24 cellular contexts compared by ENCODE assay signal in genomic region chr2:241855245-241855887, GRCh38. TPM values are rescaled to one million over a fixed set of nuclear protein-coding genes. Genes with fewer than 3 reads are reported as not detected.
A peak's percentile ranks its signal among the peaks of the same experiment; 100 is the strongest.
DNase-seq lines count a peak whose midpoint lies in the region; ATAC-seq and TF ChIP-seq lines count a peak whose summit lies in the region.
"Had no signal": no experiment of that assay in that cellular context is flagged by ENCODE, and none has a peak within 500 bp of the region (broad histone marks: within the 10 kb centered on the region; RNA-seq: fewer than 3 reads in every experiment).

No MANE protein-coding gene starts in this region.

- H3K4me3 ChIP-seq in BE2C (ENCODE audit: low read depth, low read length): no peak overlapping the region
- H3K4me3 ChIP-seq in CD4-positive, alpha-beta memory T cell (ENCODE audit: low read length in 2 of 2): no peak overlapping the region
- H3K4me3 ChIP-seq in effector memory CD4-positive, alpha-beta T cell (ENCODE audit: insufficient read depth, low read depth, low read length, poor library complexity, severe bottlenecking): no peak overlapping the region
- H3K4me3 ChIP-seq: body of pancreas, HAP-1 had no signal

- H3K27ac Mint-ChIP-seq in CD4-positive, alpha-beta memory T cell: peak overlapping the region in 2 of 7 donors; percentile 58 to 80
- peak overlapping the region; percentile 87 to 93 for H3K27ac Mint-ChIP-seq in effector memory CD8-positive, alpha-beta T cell
- H3K27ac Mint-ChIP-seq in natural killer cell: no peak overlapping the region
- H3K27ac Mint-ChIP-seq: progenitor cell of endocrine pancreas; stimulated activated naive B cell treated with anti-CD40 and anti-IgM and Interleukin-4, amounts not matched to agents 10 μg/mL and 1 μg/mL and 100 μg/mL, for 72 hours; type B pancreatic cell had no signal

- H3K36me3 Mint-ChIP-seq in CD4-positive, alpha-beta memory T cell: peaks cover 1 to 3% of the 10 kb centered on the region in 2 donors
- H3K36me3 Mint-ChIP-seq in effector memory CD8-positive, alpha-beta T cell (ENCODE audit: insufficient read depth): peaks cover 34% of the 10 kb centered on the region
- no peaks in the 10 kb centered on the region for H3K36me3 Mint-ChIP-seq in natural killer cell
- H3K36me3 Mint-ChIP-seq: naive B cell, type B pancreatic cell had no signal

- TF ChIP-seq CTCF in BE2C (IDR thresholded peaks at IDR 0.05; ENCODE audit: low read depth, low read length) (no peak), natural killer cell (IDR thresholded peaks at IDR 0.05) (no peak)

- ATAC-seq in effector memory CD8-positive, alpha-beta T cell (replicated peaks): no peak
- no peak for ATAC-seq in natural killer cell
- ATAC-seq: body of pancreas; PC-3; stimulated activated naive B cell treated with anti-CD40 and anti-IgM and Interleukin-4, amounts not matched to agents 10 μg/mL and 1 μg/mL and 100 μg/mL, for 72 hours had no signal

- H3K4me1 Mint-ChIP-seq in CD4-positive, alpha-beta memory T cell: peaks cover 12 to 39% (median 24%) of the 10 kb centered on the region in 4 donors
- H3K4me1 Mint-ChIP-seq in effector memory CD8-positive, alpha-beta T cell (ENCODE audit: low read depth in 2 of 2): peaks cover 32 to 48% of the 10 kb centered on the region in 2 donors
- peaks cover 0 to 7% of the 10 kb centered on the region in 2 donors for H3K4me1 Mint-ChIP-seq in natural killer cell

- no peaks in the 10 kb centered on the region for H3K27me3 ChIP-seq in BE2C
- no peaks in the 10 kb centered on the region for H3K27me3 ChIP-seq in CD4-positive, alpha-beta memory T cell (ENCODE audit: insufficient read depth, low read length)
- H3K27me3 ChIP-seq in effector memory CD4-positive, alpha-beta T cell (replicated peaks; ENCODE audit: control insufficient read depth, insufficient read depth, low read length, poor library complexity, severe bottlenecking): no peaks in the 10 kb centered on the region
- H3K27me3 ChIP-seq: body of pancreas had no signal

- H3K9me3 Mint-ChIP-seq in CD4-positive, alpha-beta memory T cell: no peaks in the 10 kb centered on the region
- no peaks in the 10 kb centered on the region for H3K9me3 Mint-ChIP-seq in effector memory CD8-positive, alpha-beta T cell
- H3K9me3 Mint-ChIP-seq in natural killer cell: no peaks in the 10 kb centered on the region
- H3K9me3 Mint-ChIP-seq: naive B cell; stimulated activated naive B cell treated with anti-CD40 and anti-IgM and Interleukin-4, amounts not matched to agents 10 μg/mL and 1 μg/mL and 100 μg/mL, for 72 hours; type B pancreatic cell had no signal

- POLR2A ChIA-PET in CD4-positive, alpha-beta memory T cell (lab: Charles Lee; ENCODE audit: partially characterized antibody): interaction anchor here (0.6 to 1.4 kb wide), 3 partner anchors 11 to 153 kb away, joined by 3 to 4 read pairs (median 3); partner anchors contain the start of gene ING5

- H3K9me3 ChIP-seq in BE2C: no peaks in the 10 kb centered on the region
- no peaks in the 10 kb centered on the region for H3K9me3 ChIP-seq in CD4-positive, alpha-beta memory T cell (ENCODE audit: control insufficient read depth in 1 of 2, low read length in 2 of 2)
- no peaks in the 10 kb centered on the region for H3K9me3 ChIP-seq in effector memory CD4-positive, alpha-beta T cell (ENCODE audit: control insufficient read depth, low read length)
- H3K9me3 ChIP-seq: body of pancreas, HAP-1 had no signal

- CTCF ChIA-PET in CD4-positive, alpha-beta memory T cell (lab: Charles Lee; ENCODE audit: partially characterized antibody): interaction anchor here (1.3 to 2.0 kb wide), 3 partner anchors 11 to 23 kb away, joined by 3 to 11 read pairs (median 4); no protein-coding TSS in a partner anchor

- H3K27ac ChIP-seq in CD4-positive, alpha-beta memory T cell (ENCODE audit: low read depth, low read length): peak overlapping the region; percentile 14
- no peak overlapping the region for H3K27ac ChIP-seq in effector memory CD4-positive, alpha-beta T cell (ENCODE audit: insufficient read depth, low read length, poor library complexity, severe bottlenecking)
- H3K27ac ChIP-seq: body of pancreas had no signal

- peak overlapping the region in 7 of 8 donors; percentile 2 to 89 (median 35) for H3K4me3 Mint-ChIP-seq in CD4-positive, alpha-beta memory T cell
- H3K4me3 Mint-ChIP-seq in effector memory CD8-positive, alpha-beta T cell: peak overlapping the region; percentile 73 to 93
- H3K4me3 Mint-ChIP-seq in natural killer cell: no peak overlapping the region
- H3K4me3 Mint-ChIP-seq: stimulated activated naive B cell treated with anti-CD40 and anti-IgM and Interleukin-4, amounts not matched to agents 10 μg/mL and 1 μg/mL and 100 μg/mL, for 72 hours; type B pancreatic cell had no signal

- H3K27me3 Mint-ChIP-seq in CD4-positive, alpha-beta memory T cell: no peaks in the 10 kb centered on the region
- H3K27me3 Mint-ChIP-seq in effector memory CD8-positive, alpha-beta T cell: no peaks in the 10 kb centered on the region
- H3K27me3 Mint-ChIP-seq in natural killer cell (ENCODE audit: low read depth in 2 of 2): peaks cover 0 to 9% of the 10 kb centered on the region in 2 donors
- H3K27me3 Mint-ChIP-seq: progenitor cell of endocrine pancreas, type B pancreatic cell had no signal

- DNase-seq in BE2C: peak; percentile 19
- no peak for DNase-seq in CD4-positive, alpha-beta memory T cell
- no peak for DNase-seq in effector memory CD8-positive, alpha-beta T cell
- DNase-seq in natural killer cell: peak; percentile 6
- no peak for DNase-seq in effector memory CD4-positive, alpha-beta T cell
- no peak for DNase-seq in NCI-H2171 treated with DMSO at 0.1 percent for 48 hours (lab: John Stamatoyannopoulos, UW)
- no peak for DNase-seq in stimulated activated naive CD4-positive, alpha-beta T cell treated with Interleukin-2 at 50 U/mL for 16 hours (lab: John Stamatoyannopoulos, UW)
- no peak for DNase-seq in SHP77 (lab: John Stamatoyannopoulos, UW)
- DNase-seq: activated naive CD4-positive, alpha-beta T cell; C1 segment of cervical spinal cord; cortex of kidney; DMS53; naive B cell; NCI-H2171; NCI-H774; PC-3; stimulated activated naive B cell treated with anti-CD40 and anti-IgM and Interleukin-4, amounts not matched to agents 10 μg/mL and 1 μg/mL and 100 μg/mL, for 72 hours had no signal

- peaks cover 18% of the 10 kb centered on the region for H3K4me1 ChIP-seq in BE2C
- peaks cover 54% of the 10 kb centered on the region for H3K4me1 ChIP-seq in CD4-positive, alpha-beta memory T cell (ENCODE audit: insufficient read depth, low read length)
- peaks cover 29% of the 10 kb centered on the region for H3K4me1 ChIP-seq in effector memory CD4-positive, alpha-beta T cell (ENCODE audit: control insufficient read depth, insufficient read depth, low read length, poor library complexity, severe bottlenecking)
- H3K4me1 ChIP-seq: HAP-1 had no signal

- no peaks in the 10 kb centered on the region for H3K36me3 ChIP-seq in BE2C
- no peaks in the 10 kb centered on the region for H3K36me3 ChIP-seq in CD4-positive, alpha-beta memory T cell (ENCODE audit: insufficient read depth, low read length)
- H3K36me3 ChIP-seq in effector memory CD4-positive, alpha-beta T cell (ENCODE audit: control insufficient read depth, insufficient read depth, low read length): no peaks in the 10 kb centered on the region
- H3K36me3 ChIP-seq: HAP-1 had no signal

- intact Hi-C loops in CD4-positive, alpha-beta memory T cell (cut with micrococcal nuclease): loop anchor here (5.0 kb wide), 1 partner anchor 93 kb away; no protein-coding TSS in a partner anchor
- intact Hi-C loops in natural killer cell (cut with micrococcal nuclease): no loop called here

RNA-seq across cellular contexts. Expression of gene PDCD1, which starts 3.3 kb away (rescaled TPM):
- polyA plus RNA-seq in BE2C (2012; ENCODE audit: insufficient read depth, insufficient read length, low read depth): 1.8 TPM
- 1 to 10 TPM; 5.9 to 6.2 TPM for total RNA-seq in CD4-positive, alpha-beta memory T cell
- polyA plus RNA-seq in CD4-positive, alpha-beta memory T cell: 10 to 100 TPM in 1 of 2 donors, 1 to 10 TPM in 1; 5.2 to 12.4 TPM
- under 1 TPM in 1 of 3 donors, not detected in 2; 0.45 TPM for total RNA-seq in natural killer cell
- total RNA-seq: HT1080, PC-3, progenitor cell of endocrine pancreas had no signal

RNA-seq across cellular contexts. Expression of gene RTP5, which starts 14.2 kb away (rescaled TPM):
- 0.31 TPM for polyA plus RNA-seq in BE2C (2012; ENCODE audit: insufficient read depth, insufficient read length, low read depth)
- total RNA-seq in CD4-positive, alpha-beta memory T cell: under 1 TPM in 1 of 2 experiments, not detected in 1; 0.28 TPM
- polyA plus RNA-seq in CD4-positive, alpha-beta memory T cell: not detected
- 1 to 10 TPM in 1 of 3 donors, under 1 TPM in 2; 0.47 to 1.7 (median 0.68) TPM for total RNA-seq in natural killer cell
- total RNA-seq: body of pancreas, epithelial cell of proximal tubule, HT1080, PC-3, progenitor cell of endocrine pancreas had no signal

RNA-seq across cellular contexts. Expression of gene NEU4, which starts 46.4 kb away (rescaled TPM):
- polyA plus RNA-seq in BE2C (2012; ENCODE audit: insufficient read depth, insufficient read length, low read depth): 8.5 TPM
- under 1 TPM in 1 of 2 experiments, not detected in 1; 0.14 TPM for total RNA-seq in CD4-positive, alpha-beta memory T cell
- polyA plus RNA-seq in CD4-positive, alpha-beta memory T cell: 1 to 10 TPM in 1 of 2 donors, not detected in 1; 1.3 TPM
- 1 to 10 TPM in 2 of 3 donors, under 1 TPM in 1; 0.39 to 6.6 (median 2.2) TPM for total RNA-seq in natural killer cell
- total RNA-seq: activated CD8-positive, alpha-beta memory T cell treated with anti-CD3 and anti-CD28 coated beads for 36 hours; body of pancreas; epithelial cell of proximal tubule; HT1080; PC-3 had no signal

Comparison
In these comparisons a context has a peak if more than half of its experiments do, and no peak if none do; other contexts are left out.
1. DNase-seq: peak in BE2C (single experiment) and natural killer cell (single experiment); none in CD4-positive, alpha-beta memory T cell (0 of 5), effector memory CD8-positive, alpha-beta T cell (0 of 3), effector memory CD4-positive, alpha-beta T cell (0 of 3), NCI-H2171 treated with DMSO at 0.1 percent for 48 hours (single experiment), stimulated activated naive CD4-positive, alpha-beta T cell treated with Interleukin-2 at 50 U/mL for 16 hours (single experiment) and SHP77 (0 of 2).
2. H3K27ac Mint-ChIP-seq: peak in effector memory CD8-positive, alpha-beta T cell (2 of 2); none in natural killer cell (0 of 2).
3. RNA of gene PDCD1, which starts 3.3 kb away (total RNA-seq): 5.9 to 6.2 TPM in CD4-positive, alpha-beta memory T cell; 0.45 TPM in natural killer cell; every median in the first group is over 4 times any median in the second.